In the genomic region with DNA sequence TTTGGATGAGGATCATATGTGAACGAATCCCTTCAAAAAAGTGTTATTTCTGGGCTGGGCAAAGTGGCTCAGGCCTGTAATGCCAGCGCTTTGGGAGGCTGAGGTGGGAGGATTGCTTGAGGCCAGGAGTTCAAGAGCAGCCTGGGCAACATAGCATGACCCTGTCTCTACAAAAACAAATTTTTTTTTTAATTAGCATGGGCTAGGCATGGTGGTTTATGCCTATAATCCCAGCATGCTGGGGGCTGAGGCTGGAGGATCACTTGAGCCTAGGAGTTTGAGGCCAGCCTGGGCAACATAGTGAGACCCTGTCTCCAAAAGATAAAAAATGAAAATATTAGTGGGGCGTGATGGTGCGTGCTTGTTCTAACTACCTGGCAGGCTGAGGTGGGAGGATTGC, we compare ENCODE assay signal across 21 cellular contexts.
"Had no signal": no experiment of that assay in that cellular context is flagged by ENCODE, and none has a peak within 500 bp of the region (broad histone marks: within the 10 kb centered on the region; RNA-seq: fewer than 3 reads in every experiment).

No MANE protein-coding gene starts in this region.

- ATAC-seq: left ventricle myocardium superior; naive thymus-derived CD4-positive, alpha-beta T cell had no signal

- H3K9me3 Mint-ChIP-seq: activated CD4-positive, alpha-beta memory T cell treated with anti-CD3 and anti-CD28 coated beads for 36 hours; naive thymus-derived CD4-positive, alpha-beta T cell; stimulated activated naive CD8-positive, alpha-beta T cell treated with anti-CD3 and anti-CD28 coated beads, Interleukin-15, Interleukin-2, amounts not matched to agents 100 ng/mL and 50 ng/mL, for 24 hours; T-helper 1 cell treated with Interleukin-12 subunit alpha and Interleukin-12 subunit beta and Interleukin-4 antibody, amounts not matched to agents 30 μg/mL and 1 μg/mL, for 36 hours had no signal

- DNase-seq: activated CD4-positive, alpha-beta memory T cell treated with anti-CD3 and anti-CD28 coated beads for 36 hours; activated CD4-positive, alpha-beta T cell treated with anti-CD3 and anti-CD28 coated beads for 48 hours; activated effector memory CD4-positive, alpha-beta T cell treated with anti-CD3 and anti-CD28 coated beads, Interleukin-2, amount 50 U/mL, for 16 hours; activated naive CD4-positive, alpha-beta T cell treated with anti-CD3 and anti-CD28 coated beads, Interleukin-2, amount 50 U/mL, for 16 hours; activated T-cell treated with anti-CD3 and anti-CD28 coated beads for 4 hours; anterior cingulate cortex; brain microvascular endothelial cell; caudate nucleus; dermis blood vessel endothelial cell; effector memory CD4-positive, alpha-beta T cell; hypothalamus; left ventricle myocardium superior; naive thymus-derived CD4-positive, alpha-beta T cell; stimulated activated CD4-positive, alpha-beta T cell treated with anti-CD3 and anti-CD28 coated beads, Interleukin-12 subunit alpha, Interleukin-12 subunit beta, amount 100 ng/mL, for 4 hours; stimulated activated CD4-positive, alpha-beta T cell treated with anti-CD3 and anti-CD28 coated beads, Interleukin-4, amount 100 ng/mL, for 4 hours; substantia nigra; thyroid gland had no signal

- H3K4me1 ChIP-seq: prostate gland had no signal

- H3K27me3 Mint-ChIP-seq: activated CD4-positive, alpha-beta memory T cell treated with anti-CD3 and anti-CD28 coated beads for 36 hours; stimulated activated naive CD8-positive, alpha-beta T cell treated with anti-CD3 and anti-CD28 coated beads, Interleukin-15, Interleukin-2, amounts not matched to agents 100 ng/mL and 50 ng/mL, for 24 hours had no signal

- H3K27ac ChIP-seq: brain microvascular endothelial cell, esophagus muscularis mucosa, prostate gland, thyroid gland had no signal

- H3K27me3 ChIP-seq: brain microvascular endothelial cell, esophagus muscularis mucosa, thyroid gland had no signal

- H3K9me3 ChIP-seq: esophagus muscularis mucosa, prostate gland, thyroid gland had no signal

- H3K27ac Mint-ChIP-seq: activated CD4-positive, alpha-beta memory T cell treated with anti-CD3 and anti-CD28 coated beads for 36 hours; stimulated activated naive CD8-positive, alpha-beta T cell treated with anti-CD3 and anti-CD28 coated beads, Interleukin-15, Interleukin-2, amounts not matched to agents 100 ng/mL and 50 ng/mL, for 24 hours; T-helper 1 cell treated with Interleukin-12 subunit alpha and Interleukin-12 subunit beta and Interleukin-4 antibody, amounts not matched to agents 30 μg/mL and 1 μg/mL, for 36 hours had no signal

- H3K4me3 ChIP-seq: esophagus muscularis mucosa, prostate gland, thyroid gland had no signal

- H3K4me3 Mint-ChIP-seq: activated CD4-positive, alpha-beta memory T cell treated with anti-CD3 and anti-CD28 coated beads for 36 hours; stimulated activated naive CD8-positive, alpha-beta T cell treated with anti-CD3 and anti-CD28 coated beads, Interleukin-15, Interleukin-2, amounts not matched to agents 100 ng/mL and 50 ng/mL, for 24 hours; T-helper 1 cell treated with Interleukin-12 subunit alpha and Interleukin-12 subunit beta and Interleukin-4 antibody, amounts not matched to agents 30 μg/mL and 1 μg/mL, for 36 hours had no signal
